In the genomic region with DNA sequence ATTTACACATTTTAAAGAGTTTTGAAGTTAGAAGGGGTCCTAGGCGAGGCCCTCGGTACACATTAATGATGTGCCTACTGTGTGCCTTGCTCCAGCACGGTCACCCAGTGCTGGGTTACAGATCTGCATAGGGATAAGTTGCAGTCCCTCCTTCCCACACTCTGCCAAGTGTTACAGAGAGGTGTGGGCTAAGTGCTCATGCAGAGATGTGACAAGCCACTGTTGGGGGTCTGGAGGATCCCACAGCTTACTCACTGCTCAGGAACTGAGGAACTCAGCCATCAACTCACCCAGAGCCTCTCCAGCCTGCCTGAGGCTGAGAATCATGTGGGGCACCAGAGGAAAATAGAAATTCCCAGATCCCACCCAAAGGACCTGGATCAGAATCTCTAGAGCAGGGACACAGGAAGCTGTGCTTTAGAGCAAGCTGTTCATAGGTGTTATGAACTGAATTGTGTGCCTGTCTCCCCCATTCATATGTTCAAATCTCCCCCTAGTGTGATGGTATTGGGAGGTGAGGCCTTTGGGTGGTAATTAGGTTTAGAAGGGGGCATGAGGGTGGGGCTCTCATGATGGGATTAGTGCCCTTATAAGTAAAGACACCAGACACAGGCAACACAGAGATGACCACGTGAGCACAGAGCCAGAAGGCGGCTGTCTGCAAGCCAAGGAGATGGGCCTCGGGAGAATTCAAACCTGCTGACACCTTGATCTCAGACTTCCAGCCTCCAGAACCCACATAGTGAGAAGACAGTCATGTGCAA, we compare ENCODE assay signal across 8 cellular contexts.
DNase-seq lines count a peak whose midpoint lies in the region; ATAC-seq, FAIRE-seq and TF ChIP-seq lines count a peak whose summit lies in the region.

No MANE protein-coding gene starts in this region.

- CTCF ChIA-PET in Caco-2 (lab: Charles Lee), result no interaction called here

- DNase-seq in GM06990 (ENCODE audit: extremely low read depth, insufficient read length) (no peak), HFFc6 (no peak), SJSA1 (ENCODE audit: low read depth in 1 of 2, low spot score in 2 of 2) (peak; percentile 70 to 84), naive B cell (no peak), Caco-2 (no peak), NCI-H187 (lab: John Stamatoyannopoulos, UW) (no peak), RCC 7860 (ENCODE audit: low spot score) (no peak)
- no peak for DNase-seq in activated CD8-positive, alpha-beta memory T cell treated with anti-CD3 and anti-CD28 coated beads for 24 hours

- H3K9me3 Mint-ChIP-seq in HFFc6, result no peaks in the 10 kb centered on the region
- H3K9me3 Mint-ChIP-seq in naive B cell, result peaks cover 0 to 10% (median 3%) of the 10 kb centered on the region in 7 donors
- H3K9me3 Mint-ChIP-seq in Caco-2 (ENCODE audit: unreplicated experiment), result no peaks in the 10 kb centered on the region

- H3K27me3 ChIP-seq in GM06990 (replicated peaks; ENCODE audit: control insufficient read depth, insufficient read depth, low read length) (no peaks in the 10 kb centered on the region; the same call in 1 of the 2 replicates), SJSA1 (replicated peaks) (no peaks in the 10 kb centered on the region), Caco-2 (replicated peaks; ENCODE audit: control insufficient read depth, insufficient read depth, low read length) (no peaks in the 10 kb centered on the region)

- H3K4me1 Mint-ChIP-seq in HFFc6 (ENCODE audit: low read depth), result peaks cover 54% of the 10 kb centered on the region
- H3K4me1 Mint-ChIP-seq in naive B cell, result peaks cover 6 to 13% (median 7%) of the 10 kb centered on the region in 3 donors
- H3K4me1 Mint-ChIP-seq in Caco-2 (ENCODE audit: low read depth, unreplicated experiment), result no peaks in the 10 kb centered on the region

- POLR2A ChIA-PET in Caco-2 (lab: Charles Lee), result no interaction called here

- no TSS peak for BruUV-seq in Caco-2 (replicated peaks; lab: Mats Ljungman, UMichigan)

- H3K27me3 Mint-ChIP-seq in HFFc6 (ENCODE audit: insufficient read depth), result peaks cover 24% of the 10 kb centered on the region
- no peaks in the 10 kb centered on the region for H3K27me3 Mint-ChIP-seq in naive B cell
- H3K27me3 Mint-ChIP-seq in Caco-2 (ENCODE audit: insufficient read depth, unreplicated experiment), result no peaks in the 10 kb centered on the region

- peak overlapping the region; percentile 89 for H3K27ac ChIP-seq in SJSA1

- H3K4me3 Mint-ChIP-seq in HFFc6 (peak overlapping the region; percentile 78), naive B cell (peak overlapping the region in 6 of 8 donors; percentile 51 to 84 (median 74)), Caco-2 (ENCODE audit: unreplicated experiment) (no peak overlapping the region)

- intact Hi-C loops in Caco-2 (cut with micrococcal nuclease; ENCODE audit: unreplicated experiment), result no loop called here

- H3K27ac Mint-ChIP-seq in HFFc6 (peak overlapping the region; percentile 32; the same call in 1 of the 2 replicates), naive B cell (peak overlapping the region in 5 of 6 donors; percentile 67 to 89 (median 83)), Caco-2 (ENCODE audit: unreplicated experiment) (no peak overlapping the region)

- H3K4me3 ChIP-seq in GM06990 (replicated peaks; ENCODE audit: low read depth, low read length) (peak overlapping the region; percentile 19; the same call in 1 of the 2 replicates), SJSA1 (peak overlapping the region; percentile 11), Caco-2 (ENCODE audit: low read depth, low read length) (no peak overlapping the region)

- FAIRE-seq in RCC 7860 (lab: Jason Lieb, UNC), result no peak

- H3K4me1 ChIP-seq in SJSA1 (replicated peaks) (peaks cover 91% of the 10 kb centered on the region), Caco-2 (no peaks in the 10 kb centered on the region)

- no peaks in the 10 kb centered on the region for H3K36me3 Mint-ChIP-seq in HFFc6 (ENCODE audit: low read depth)
- peaks cover 0 to 4% of the 10 kb centered on the region in 2 donors for H3K36me3 Mint-ChIP-seq in naive B cell
- no peaks in the 10 kb centered on the region for H3K36me3 Mint-ChIP-seq in Caco-2 (ENCODE audit: insufficient read depth, unreplicated experiment)

- H3K9me3 ChIP-seq in SJSA1 (replicated peaks) (no peaks in the 10 kb centered on the region), Caco-2 (no peaks in the 10 kb centered on the region)

- no peak for ATAC-seq in naive B cell (ENCODE audit: low read depth in 2 of 2)

- H3K36me3 ChIP-seq in GM06990 (ENCODE audit: control insufficient read depth, insufficient read depth, low read length), result no peaks in the 10 kb centered on the region
- H3K36me3 ChIP-seq in SJSA1, result no peaks in the 10 kb centered on the region
- no peaks in the 10 kb centered on the region for H3K36me3 ChIP-seq in Caco-2 (ENCODE audit: control insufficient read depth, insufficient read depth, low read length)

- TF ChIP-seq CTCF in GM06990 (IDR thresholded peaks at IDR 0.05; ENCODE audit: insufficient read depth, low read length, poor library complexity, severe bottlenecking) (no peak), HFFc6 (IDR thresholded peaks at IDR 0.05) (no peak), Caco-2 (IDR thresholded peaks at IDR 0.05; ENCODE audit: insufficient read depth in 1 of 2, low read depth in 1 of 2, low read length in 1 of 2, severe bottlenecking in 1 of 2, unreplicated experiment in 1 of 2) (no peak)

Comparison
In these comparisons a context has a peak if more than half of its experiments do, and no peak if none do; other contexts are left out.
1. DNase-seq: peak in SJSA1 (2 of 2); none in GM06990 (single experiment), HFFc6 (single experiment), naive B cell (single experiment), Caco-2 (0 of 2), NCI-H187 (0 of 2), RCC 7860 (single experiment) and activated CD8-positive, alpha-beta memory T cell treated with anti-CD3 and anti-CD28 coated beads for 24 hours (single experiment).